ENCODE assay signal across 1 cellular context in genomic region chr2:203376173-203376572, GRCh38.
TF ChIP-seq lines count a peak whose summit lies in the region.

No MANE protein-coding gene starts in this region.

TF ChIP-seq in GM12878, 131 proteins besides CTCF, POLR2A, EP300 and RAD21 (continued from another document):
- no peak for TF ChIP-seq BCL3 (IDR thresholded peaks at IDR 0.05; ENCODE audit: borderline replicate concordance, insufficient read depth, low read depth, low read length, poor library complexity, severe bottlenecking)
